In genomic region chr12:64450711-64451486, GRCh38 we compare ENCODE assay signal across 8 cellular contexts. TPM values are rescaled to one million over a fixed set of nuclear protein-coding genes. Genes with fewer than 3 reads are reported as not detected.
DNase-seq lines count a peak whose midpoint lies in the region; ATAC-seq, FAIRE-seq and TF ChIP-seq lines count a peak whose summit lies in the region.

No MANE protein-coding gene starts in this region.

- no peaks in the 10 kb centered on the region for H3K9me3 Mint-ChIP-seq in Calu3 (ENCODE audit: low read depth, unreplicated experiment)
- H3K9me3 Mint-ChIP-seq in naive thymus-derived CD4-positive, alpha-beta T cell: no peaks in the 10 kb centered on the region

- no peaks in the 10 kb centered on the region for H3K27me3 Mint-ChIP-seq in Calu3 (ENCODE audit: unreplicated experiment)
- no peaks in the 10 kb centered on the region for H3K27me3 Mint-ChIP-seq in naive thymus-derived CD4-positive, alpha-beta T cell

- peak; percentile 78 for FAIRE-seq in H1 (lab: Jason Lieb, UNC)

- peaks cover 0 to under 1% of the 10 kb centered on the region in 2 experiments for H4K20me1 ChIP-seq in H1 (replicated peaks in 1 of 2; ENCODE audit: control insufficient read depth in 1 of 2, insufficient read depth in 2 of 2, low read length in 2 of 2)

- TF ChIP-seq CTCF in Calu3 (IDR thresholded peaks at IDR 0.05; ENCODE audit: unreplicated experiment) (no peak), H1 (IDR thresholded peaks at IDR 0.05; ENCODE audit: control extremely low read depth in 1 of 3, insufficient read depth in 1 of 3, low read depth in 1 of 3, low read length in 3 of 3) (no peak), foreskin keratinocyte (conservative IDR thresholded peaks at IDR 0.05) (no peak)

- H2BK15ac ChIP-seq in H1 (ENCODE audit: low read length): no peak overlapping the region

- H3K79me2 ChIP-seq in H1 (ENCODE audit: control insufficient read depth in 1 of 2, insufficient read depth in 2 of 2, low read length in 2 of 2): peaks cover 3 to 35% of the 10 kb centered on the region in 2 experiments; a peak in 3 of 4 replicates

- no peak overlapping the region for H3K14ac ChIP-seq in H1 (ENCODE audit: insufficient read length)

- peaks cover 4% of the 10 kb centered on the region; the same call in 1 of the 2 replicates for H3K23me2 ChIP-seq in H1 (ENCODE audit: low read depth, low read length)

- TF ChIP-seq RAD21 in H1 (IDR thresholded peaks at IDR 0.05 in 1 of 2, conservative IDR thresholded peaks at IDR 0.05 in 1 of 2; ENCODE audit: low read depth in 2 of 2, low read length in 2 of 2): no peak

- H2BK120ac ChIP-seq in H1 (replicated peaks; ENCODE audit: low read depth, low read length): no peak overlapping the region

- CTCF ChIA-PET in Calu3 (lab: Charles Lee): interaction anchor here (0.6 kb wide), 1 partner anchor 10 kb away, joined by 3 read pairs; no protein-coding TSS in a partner anchor
- CTCF ChIA-PET in H1 (lab: Charles Lee; ENCODE audit: partially characterized antibody): interaction anchor here (0.7 to 1.4 kb wide), 3 partner anchors 40 to 247 kb away, joined by 3 to 4 read pairs (median 4); no protein-coding TSS in a partner anchor
- CTCF ChIA-PET in naive thymus-derived CD4-positive, alpha-beta T cell (lab: Charles Lee): no interaction called here

- intact Hi-C loops in Calu3 (cut with micrococcal nuclease; ENCODE audit: unreplicated experiment): no loop called here
- intact Hi-C loops in naive thymus-derived CD4-positive, alpha-beta T cell (cut with micrococcal nuclease): loop anchor here (1.0 to 10.0 kb wide), 7 partner anchors 8 to 1846 kb away; partner anchors contain the start of gene C12orf56 (in 1 of the 2)

- H3K27me3 ChIP-seq in H1 (replicated peaks in 1 of 4; ENCODE audit: control insufficient read depth in 3 of 4, extremely low read depth in 1 of 4, insufficient read depth in 3 of 4, low read length in 3 of 4) (no peaks in the 10 kb centered on the region), foreskin keratinocyte (no peaks in the 10 kb centered on the region)
- no peaks in the 10 kb centered on the region for H3K27me3 ChIP-seq in naive thymus-derived CD4-positive, alpha-beta T cell (ENCODE audit: control insufficient read depth in 2 of 2, insufficient read depth in 2 of 2, low read length in 2 of 2)

- no peak overlapping the region for H3K56ac ChIP-seq in H1 (replicated peaks; ENCODE audit: insufficient read length, low read depth, low read length)

- no peak overlapping the region for H2AFZ ChIP-seq in H1 (ENCODE audit: low read length)

- no peak for TF ChIP-seq POLR2A in H1 (IDR thresholded peaks at IDR 0.05; ENCODE audit: control extremely low read depth in 1 of 2, low read depth in 2 of 2, low read length in 2 of 2)

- no peak overlapping the region for H3K18ac ChIP-seq in H1 (ENCODE audit: extremely low read depth, low read length)

- no peak overlapping the region for H2BK20ac ChIP-seq in H1 (ENCODE audit: low read length)

- no peak overlapping the region for H2AK5ac ChIP-seq in H1 (ENCODE audit: low read depth, low read length)

- H3K9me3 ChIP-seq in H1 (ENCODE audit: insufficient read depth in 2 of 2, low read depth in 1 of 2, low read length in 1 of 2): no peaks in the 10 kb centered on the region
- H3K9me3 ChIP-seq in naive thymus-derived CD4-positive, alpha-beta T cell (ENCODE audit: control insufficient read depth in 2 of 3, low read length in 3 of 3): no peaks in the 10 kb centered on the region

- peaks cover 6 to 26% (median 15%) of the 10 kb centered on the region in 4 experiments for H3K36me3 ChIP-seq in H1 (ENCODE audit: control insufficient read depth in 2 of 4, insufficient read depth in 4 of 4, low read length in 3 of 4)
- H3K36me3 ChIP-seq in naive thymus-derived CD4-positive, alpha-beta T cell (ENCODE audit: control insufficient read depth in 2 of 3, insufficient read depth in 3 of 3, low read length in 3 of 3): peaks cover 0 to 8% (median 0%) of the 10 kb centered on the region in 3 experiments

- H3K4me3 ChIP-seq in H1 (ENCODE audit: extremely low read depth in 1 of 4, insufficient read depth in 2 of 4, low read depth in 3 of 4, low read length in 4 of 4): peak overlapping the region; percentile 75 to 91 (median 88)
- H3K4me3 ChIP-seq in naive thymus-derived CD4-positive, alpha-beta T cell (ENCODE audit: low read length): no peak overlapping the region

- no peak overlapping the region for H3K9ac ChIP-seq in H1 (replicated peaks in 1 of 4; ENCODE audit: extremely low read depth in 1 of 4, low read depth in 3 of 4, low read length in 3 of 4)

- no peak overlapping the region for H2BK5ac ChIP-seq in H1 (ENCODE audit: low read depth, low read length)

- H3K4me1 ChIP-seq in H1 (replicated peaks in 1 of 4; ENCODE audit: control insufficient read depth in 3 of 4, insufficient read depth in 4 of 4, low read length in 3 of 4): peaks cover 0 to 10% (median 3%) of the 10 kb centered on the region in 4 experiments; a peak in 2 of 7 replicates
- H3K4me1 ChIP-seq in naive thymus-derived CD4-positive, alpha-beta T cell (ENCODE audit: control insufficient read depth in 2 of 2, insufficient read depth in 2 of 2, low read length in 2 of 2): peaks cover 18 to 22% of the 10 kb centered on the region in 2 donors
- peaks cover 7% of the 10 kb centered on the region for H3K4me1 ChIP-seq in foreskin keratinocyte

- DNase-seq in Calu3 (no peak), HT-29 (ENCODE audit: low spot score) (peak; percentile 47), RPMI7951 (ENCODE audit: low read depth) (peak; percentile 15), H1 (ENCODE audit: low read depth in 1 of 2, low spot score in 2 of 2) (no peak), foreskin keratinocyte (no peak), NCI-H2029 treated with DMSO at 0.1 percent for 48 hours (lab: John Stamatoyannopoulos, UW) (no peak)
- no peak for DNase-seq in naive thymus-derived CD4-positive, alpha-beta T cell

- no peak overlapping the region for H4K91ac ChIP-seq in H1 (replicated peaks; ENCODE audit: insufficient read length, low read length)

- H3K4me1 Mint-ChIP-seq in Calu3 (ENCODE audit: low read depth, unreplicated experiment): peaks cover 31% of the 10 kb centered on the region
- H3K4me1 Mint-ChIP-seq in naive thymus-derived CD4-positive, alpha-beta T cell: peaks cover 19 to 58% (median 45%) of the 10 kb centered on the region in 7 donors

- no peak overlapping the region for H4K8ac ChIP-seq in H1 (ENCODE audit: extremely low read depth, insufficient read depth, low read length)

- no peak overlapping the region for H3K27ac ChIP-seq in H1 (ENCODE audit: low read depth, low read length)
- no peak overlapping the region for H3K27ac ChIP-seq in naive thymus-derived CD4-positive, alpha-beta T cell (ENCODE audit: low read depth, low read length)
- H3K27ac ChIP-seq in foreskin keratinocyte: no peak overlapping the region

- no peak overlapping the region for H2BK12ac ChIP-seq in H1 (ENCODE audit: low read depth, low read length)

- TF ChIP-seq EP300 in H1 (IDR thresholded peaks at IDR 0.05; ENCODE audit: borderline replicate concordance in 1 of 2, low read depth in 2 of 2, low read length in 2 of 2): no peak

- H3K27ac Mint-ChIP-seq in Calu3 (ENCODE audit: unreplicated experiment): peak overlapping the region; percentile 86
- peak overlapping the region; percentile 63 to 95 (median 91) for H3K27ac Mint-ChIP-seq in naive thymus-derived CD4-positive, alpha-beta T cell

- H3K23ac ChIP-seq in H1 (ENCODE audit: insufficient read length): no peak overlapping the region

- H3K4ac ChIP-seq in H1 (replicated peaks; ENCODE audit: insufficient read length, low read depth, low read length): no peak overlapping the region

- H3K4me3 Mint-ChIP-seq in Calu3 (ENCODE audit: low read depth, unreplicated experiment): peak overlapping the region; percentile 93
- peak overlapping the region; percentile 87 to 99 (median 91) for H3K4me3 Mint-ChIP-seq in naive thymus-derived CD4-positive, alpha-beta T cell

- no peaks in the 10 kb centered on the region for H3K79me1 ChIP-seq in H1 (ENCODE audit: low read depth, low read length)

- no peak for ATAC-seq in naive thymus-derived CD4-positive, alpha-beta T cell
- no peak for ATAC-seq in foreskin keratinocyte
- no peak for ATAC-seq in GM18517 (IDR thresholded peaks at IDR 0.05; ENCODE audit: unreplicated experiment)

- peaks cover 73% of the 10 kb centered on the region for H3K36me3 Mint-ChIP-seq in Calu3 (ENCODE audit: insufficient read depth, unreplicated experiment)
- peaks cover 0 to 11% (median 3%) of the 10 kb centered on the region in 5 donors for H3K36me3 Mint-ChIP-seq in naive thymus-derived CD4-positive, alpha-beta T cell

- WGBS in H1 (ENCODE audit: extremely low coverage in 1 of 2, insufficient coverage in 1 of 2, insufficient read length in 1 of 2, insufficient replicate concordance in 2 of 2, low coverage in 1 of 2, low lambda C conversion rate in 2 of 2, missing lambda C conversion rate in 1 of 2), 2 experiments: 16% methylated on average over 8 of the region's 8 CpGs; no CpG with 5 or more reads in 1 of the 2 experiments

- H4K5ac ChIP-seq in H1 (ENCODE audit: insufficient read length, low read depth, low read length): no peak overlapping the region

- BruUV-seq in Calu3 (replicated peaks; lab: Mats Ljungman, UMichigan): no TSS peak

- POLR2A ChIA-PET in H1 (lab: Charles Lee; ENCODE audit: partially characterized antibody): interaction anchor here (0.6 to 2.5 kb wide), 21 partner anchors 9 to 334 kb away, joined by 3 to 21 read pairs (median 5); partner anchors contain the start of gene RASSF3
- POLR2A ChIA-PET in naive thymus-derived CD4-positive, alpha-beta T cell (lab: Charles Lee): interaction anchor here (0.6 to 1.9 kb wide), 3 partner anchors 29 to 62 kb away, joined by 3 to 6 read pairs (median 3); no protein-coding TSS in a partner anchor

- H3K4me2 ChIP-seq in H1 (ENCODE audit: insufficient read depth in 1 of 2, low read depth in 2 of 2, low read length in 2 of 2): peak overlapping the region; percentile 80 to 88

RNA-seq across cellular contexts. Expression of gene TBK1, which starts 1.0 kb away (rescaled TPM):
- total RNA-seq in Calu3 (2022): 40.4 and 42.9 TPM in 2 replicates
- 13.2 and 13.7 TPM in 2 replicates for total RNA-seq in HT-29 (2014; rRNA removed; shearing (Covaris generic))
- 26.2 and 32.1 TPM in 2 replicates for total RNA-seq in RPMI7951 (2014; rRNA removed; shearing (Covaris generic))
- 19.2 and 20.4 TPM in 2 replicates for total RNA-seq in H1 (2021; fragmentation: NEBNext Ultra II Directional; extraction: Animal tissue kit (Norgen Biotek cat#: 25700))
- polyA plus RNA-seq in H1 (2011; rRNA removed): 2.7 and 5.3 TPM in 2 replicates
- 8.7 TPM for polyA plus RNA-seq in H1 (2011; cell fraction: cytosol; rRNA removed)
- polyA plus RNA-seq in H1 (2011; cell fraction: nucleus; rRNA removed): 1.9 TPM
- 7.9 to 17.8 TPM (median 9.0 TPM) in 4 replicates for polyA plus RNA-seq in H1 (2012, experiment 1 of 2)
- polyA plus RNA-seq in H1 (2012, experiment 2 of 2): 1.00 TPM
- 14.9 TPM for polyA plus RNA-seq in H1 (2013, experiment 1 of 2)
- polyA plus RNA-seq in H1 (2013, experiment 2 of 2): 14.1 TPM
- polyA minus RNA-seq in H1 (2011; rRNA and poly(A)+ RNA removed): 4.3 and 6.2 TPM in 2 replicates
- 7.9 TPM for polyA minus RNA-seq in H1 (2011; cell fraction: cytosol; rRNA and poly(A)+ RNA removed)
- 16.1 TPM for polyA minus RNA-seq in H1 (2011; cell fraction: nucleus; rRNA and poly(A)+ RNA removed)
- 10 to 100 TPM in 4 of 5 experiments, 1 to 10 TPM in 1; 9.0 to 34.0 (median 12.1) TPM for total RNA-seq in naive thymus-derived CD4-positive, alpha-beta T cell
- polyA plus RNA-seq in naive thymus-derived CD4-positive, alpha-beta T cell: 1 to 10 TPM; 3.1 to 4.0 TPM
- total RNA-seq in foreskin keratinocyte: 20.1 and 20.6 TPM in 2 replicates
- 6.9 and 8.8 TPM in 2 replicates for polyA plus RNA-seq in foreskin keratinocyte

RNA-seq across cellular contexts. Expression of gene XPOT, which starts 46.7 kb away (rescaled TPM):
- 125 and 140 TPM in 2 replicates for total RNA-seq in Calu3 (2022)
- 42.6 and 45.2 TPM in 2 replicates for total RNA-seq in HT-29 (2014; rRNA removed; shearing (Covaris generic))
- 63.8 and 74.0 TPM in 2 replicates for total RNA-seq in RPMI7951 (2014; rRNA removed; shearing (Covaris generic))
- 160 and 176 TPM in 2 replicates for total RNA-seq in H1 (2021; fragmentation: NEBNext Ultra II Directional; extraction: Animal tissue kit (Norgen Biotek cat#: 25700))
- 26.7 and 38.8 TPM in 2 replicates for polyA plus RNA-seq in H1 (2011; rRNA removed)
- polyA plus RNA-seq in H1 (2011; cell fraction: cytosol; rRNA removed): 49.9 TPM
- polyA plus RNA-seq in H1 (2011; cell fraction: nucleus; rRNA removed): 26.3 TPM
- 51.7 to 99.1 TPM (median 63.7 TPM) in 4 replicates for polyA plus RNA-seq in H1 (2012, experiment 1 of 2)
- 5.4 TPM for polyA plus RNA-seq in H1 (2012, experiment 2 of 2)
- 82.0 TPM for polyA plus RNA-seq in H1 (2013, experiment 1 of 2)
- polyA plus RNA-seq in H1 (2013, experiment 2 of 2): 86.0 TPM
- polyA minus RNA-seq in H1 (2011; rRNA and poly(A)+ RNA removed): 76.8 and 116 TPM in 2 replicates
- 66.3 TPM for polyA minus RNA-seq in H1 (2011; cell fraction: cytosol; rRNA and poly(A)+ RNA removed)
- polyA minus RNA-seq in H1 (2011; cell fraction: nucleus; rRNA and poly(A)+ RNA removed): 117 TPM
- 100 to 1,000 TPM in 1 of 5 experiments, 10 to 100 TPM in 4; 46.6 to 118 (median 75.1) TPM for total RNA-seq in naive thymus-derived CD4-positive, alpha-beta T cell
- polyA plus RNA-seq in naive thymus-derived CD4-positive, alpha-beta T cell: 10 to 100 TPM; 24.8 to 34.1 TPM
- 80.6 and 100 TPM in 2 replicates for total RNA-seq in foreskin keratinocyte
- polyA plus RNA-seq in foreskin keratinocyte: 24.1 and 25.0 TPM in 2 replicates

Comparison
In these comparisons a context has a peak if more than half of its experiments do, and no peak if none do; other contexts are left out.
1. DNase-seq: peak in HT-29 (single experiment) and RPMI7951 (single experiment); none in Calu3 (single experiment), H1 (0 of 2), naive thymus-derived CD4-positive, alpha-beta T cell (0 of 9), foreskin keratinocyte (0 of 2) and NCI-H2029 treated with DMSO at 0.1 percent for 48 hours (single experiment).